Comparison of ENCODE assay signal across 8 cellular contexts in genomic region chr9:111630182-111631070, GRCh38. TPM values are rescaled to one million over a fixed set of nuclear protein-coding genes. Genes with fewer than 3 reads are reported as not detected.
DNase-seq lines count a peak whose midpoint lies in the region; ATAC-seq and TF ChIP-seq lines count a peak whose summit lies in the region.

No MANE protein-coding gene starts in this region.

- CTCF ChIA-PET in BJ (lab: Yijun Ruan, JAX): interaction anchor here (1.0 to 2.7 kb wide), 3 partner anchors 9 to 32 kb away, joined by 3 to 6 read pairs (median 3); no protein-coding TSS in a partner anchor

- no peak for TF ChIP-seq POLR2A in adrenal gland (IDR thresholded peaks at IDR 0.05)

- no peaks in the 10 kb centered on the region for H3K9me3 ChIP-seq in adrenal gland (replicated peaks in 1 of 3)
- H3K9me3 ChIP-seq in thymus (ENCODE audit: control insufficient read depth): no peaks in the 10 kb centered on the region

- WGBS in adrenal gland, 4 donors: 3 to 7% (median 6%) methylated on average over 22 of the region's 22 CpGs
- whole genome bisulfite sequencing in thymus: 14% methylated on average over 22 of the region's 22 CpGs

- H3K27ac ChIP-seq in adrenal gland (peak overlapping the region in 2 of 5 donors; percentile 89 to 99), thymus (ENCODE audit: low read depth) (peak overlapping the region; percentile 91)

- H3K36me3 ChIP-seq in BJ (ENCODE audit: control insufficient read depth, insufficient read depth, low read length): no peaks in the 10 kb centered on the region
- H3K36me3 ChIP-seq in adrenal gland (replicated peaks in 1 of 2): no peaks in the 10 kb centered on the region
- no peaks in the 10 kb centered on the region for H3K36me3 ChIP-seq in thymus (ENCODE audit: control insufficient read depth, insufficient read depth)

- intact Hi-C loops in adrenal gland (cut with DNase I): no loop called here

- no peak for DNase-seq in BJ (ENCODE audit: low read depth)
- DNase-seq in adrenal gland: no peak
- DNase-seq in left lobe of liver (ENCODE audit: low spot score): no peak
- no peak for DNase-seq in activated gamma-delta T cell treated with Interleukin-2 at 50 U/mL for 16 hours
- no peak for DNase-seq in amniotic stem cell (lab: John Stamatoyannopoulos, UW)

- TF ChIP-seq CTCF in BJ (IDR thresholded peaks at IDR 0.05; ENCODE audit: insufficient read depth, low read depth, low read length) (no peak), adrenal gland (IDR thresholded peaks at IDR 0.05) (no peak)

- peaks cover 14 to 34% of the 10 kb centered on the region in 2 donors for H3K4me1 ChIP-seq in adrenal gland (replicated peaks in 1 of 2)
- peaks cover 9% of the 10 kb centered on the region for H3K4me1 ChIP-seq in thymus (ENCODE audit: control insufficient read depth, insufficient read depth, low read length)

- H3K27me3 ChIP-seq in BJ (ENCODE audit: control insufficient read depth, insufficient read depth, low read length) (no peaks in the 10 kb centered on the region), adrenal gland (no peaks in the 10 kb centered on the region), thymus (ENCODE audit: control insufficient read depth, insufficient read depth) (no peaks in the 10 kb centered on the region)

- ATAC-seq in GM19372 (IDR thresholded peaks at IDR 0.05; ENCODE audit: low read depth, unreplicated experiment) (peak; percentile 21), HG03432 (IDR thresholded peaks at IDR 0.05; ENCODE audit: unreplicated experiment) (peak; percentile 28), left lobe of liver (peak; percentile 21)

- POLR2A ChIA-PET in BJ (lab: Charles Lee): no interaction called here

- peak overlapping the region; percentile 86 for H3K4me3 ChIP-seq in BJ (ENCODE audit: low read depth, low read length)
- peak overlapping the region in 3 of 4 donors; percentile 35 to 99 (median 59) for H3K4me3 ChIP-seq in adrenal gland
- peak overlapping the region; percentile 93 for H3K4me3 ChIP-seq in thymus (ENCODE audit: low read length)

RNA-seq across cellular contexts. Expression of gene DNAJC25, which starts 0.7 kb away (rescaled TPM):
- polyA plus RNA-seq in BJ (2011; rRNA removed): 4.9 and 6.9 TPM in 2 replicates
- 1.2 and 1.3 TPM in 2 replicates for polyA minus RNA-seq in BJ (2011; rRNA and poly(A)+ RNA removed)
- 10 to 100 TPM; 13.4 to 29.8 (median 17.2) TPM for total RNA-seq in adrenal gland
- 10 to 100 TPM in 2 of 3 donors, 1 to 10 TPM in 1; 9.1 to 36.0 (median 10.9) TPM for polyA plus RNA-seq in adrenal gland
- 21.7 TPM for total RNA-seq in left lobe of liver
- polyA plus RNA-seq in thymus: 8.8 TPM

RNA-seq across cellular contexts. Expression of gene GNG10, which starts 31.0 kb away (rescaled TPM):
- 48.4 and 68.0 TPM in 2 replicates for polyA plus RNA-seq in BJ (2011; rRNA removed)
- 6.9 and 9.9 TPM in 2 replicates for polyA minus RNA-seq in BJ (2011; rRNA and poly(A)+ RNA removed)
- 100 to 1,000 TPM in 1 of 8 donors, 10 to 100 TPM in 7; 29.3 to 127 (median 58.3) TPM for total RNA-seq in adrenal gland
- 10 to 100 TPM; 37.2 to 69.5 (median 53.4) TPM for polyA plus RNA-seq in adrenal gland
- total RNA-seq in left lobe of liver: 6.3 TPM
- polyA plus RNA-seq in thymus: 68.0 TPM

RNA-seq across cellular contexts. Expression of gene PTGR1, which starts 31.0 kb away (rescaled TPM):
- 49.3 and 74.9 TPM in 2 replicates for polyA plus RNA-seq in BJ (2011; rRNA removed)
- polyA minus RNA-seq in BJ (2011; rRNA and poly(A)+ RNA removed): 22.9 and 34.1 TPM in 2 replicates
- 100 to 1,000 TPM in 7 of 8 donors, 10 to 100 TPM in 1; 73.0 to 170 (median 132) TPM for total RNA-seq in adrenal gland
- 100 to 1,000 TPM in 1 of 3 donors, 10 to 100 TPM in 2; 30.7 to 121 (median 42.7) TPM for polyA plus RNA-seq in adrenal gland
- total RNA-seq in left lobe of liver: 526 TPM
- 16.5 TPM for polyA plus RNA-seq in thymus
